Comparison of ENCODE assay signal across 24 cellular contexts in genomic region chr1:8145525-8145924, GRCh38.
DNase-seq lines count a peak whose midpoint lies in the region; ATAC-seq, FAIRE-seq and TF ChIP-seq lines count a peak whose summit lies in the region.
"Had no signal": no experiment of that assay in that cellular context is flagged by ENCODE, and none has a peak within 500 bp of the region (broad histone marks: within the 10 kb centered on the region; RNA-seq: fewer than 3 reads in every experiment).

No MANE protein-coding gene starts in this region.

- no peak overlapping the region for H3K4me3 Mint-ChIP-seq in stimulated activated naive CD8-positive, alpha-beta T cell treated with anti-CD3 and anti-CD28 coated beads, Interleukin-15, Interleukin-2, amounts not matched to agents 100 ng/mL and 50 ng/mL, for 24 hours
- peak overlapping the region; percentile 20 to 47 for H3K4me3 Mint-ChIP-seq in effector memory CD8-positive, alpha-beta T cell
- H3K4me3 Mint-ChIP-seq: activated naive CD8-positive, alpha-beta T cell treated with anti-CD3 and anti-CD28 coated beads, Interleukin-2, amount 50 U/mL, for 24 hours; naive B cell; WTC11 had no signal

- peak; percentile 73 for FAIRE-seq in RCC 7860 (lab: Jason Lieb, UNC)
- FAIRE-seq: keratinocyte had no signal

- ATAC-seq in stimulated activated naive CD8-positive, alpha-beta T cell treated with anti-CD3 and anti-CD28 coated beads, Interleukin-15, Interleukin-2, amounts not matched to agents 100 U/mL and 50 U/mL, for 24 hours: no peak
- peak; percentile 64 for ATAC-seq in effector memory CD8-positive, alpha-beta T cell (replicated peaks)
- ATAC-seq in HG03108 (IDR thresholded peaks at IDR 0.05; ENCODE audit: unreplicated experiment): no peak
- ATAC-seq: activated naive CD8-positive, alpha-beta T cell treated with anti-CD3 and anti-CD28 coated beads, Interleukin-2, amount 50 U/mL, for 24 hours; WTC11 had no signal

- H3K27me3 Mint-ChIP-seq in stimulated activated naive CD8-positive, alpha-beta T cell treated with anti-CD3 and anti-CD28 coated beads, Interleukin-15, Interleukin-2, amounts not matched to agents 100 ng/mL and 50 ng/mL, for 24 hours: peaks cover 14% of the 10 kb centered on the region
- peaks cover 0 to 17% of the 10 kb centered on the region in 2 donors for H3K27me3 Mint-ChIP-seq in effector memory CD8-positive, alpha-beta T cell

- H3K27me3 ChIP-seq in Peyer's patch: no peaks in the 10 kb centered on the region
- H3K27me3 ChIP-seq: cardiac muscle cell had no signal

- no peak overlapping the region for H3K4me3 ChIP-seq in Peyer's patch
- H3K4me3 ChIP-seq: cardiac muscle cell, GM23248 had no signal

- H3K4me1 Mint-ChIP-seq in stimulated activated naive CD8-positive, alpha-beta T cell treated with anti-CD3 and anti-CD28 coated beads, Interleukin-15, Interleukin-2, amounts not matched to agents 100 ng/mL and 50 ng/mL, for 24 hours (ENCODE audit: low read depth): peaks cover 32% of the 10 kb centered on the region
- peaks cover 17 to 18% of the 10 kb centered on the region in 2 donors for H3K4me1 Mint-ChIP-seq in effector memory CD8-positive, alpha-beta T cell (ENCODE audit: low read depth in 2 of 2)
- H3K4me1 Mint-ChIP-seq: naive B cell had no signal

- DNase-seq in stimulated activated naive CD8-positive, alpha-beta T cell treated with anti-CD3 and anti-CD28 coated beads, Interleukin-15, Interleukin-2, amounts not matched to agents 100 U/mL and 50 U/mL, for 24 hours: no peak
- DNase-seq in RCC 7860 (ENCODE audit: low spot score) (peak; percentile 49), NCI-H128 (lab: John Stamatoyannopoulos, UW; ENCODE audit: unreplicated experiment) (no peak), NCI-H2196 (lab: John Stamatoyannopoulos, UW; ENCODE audit: unreplicated experiment) (no peak), Peyer's patch (no peak)
- DNase-seq in effector memory CD8-positive, alpha-beta T cell: no peak
- DNase-seq: ACHN; activated CD8-positive, alpha-beta memory T cell treated with anti-CD3 and anti-CD28 coated beads for 24 hours; activated naive CD8-positive, alpha-beta T cell treated with anti-CD3 and anti-CD28 coated beads, Interleukin-2, amount 50 U/mL, for 24 hours; dermis blood vessel endothelial cell; GM23248; hippocampal formation; Karpas-422; naive B cell; NCI-H1417; NCI-H524; SIG-M5; stimulated activated CD4-positive, alpha-beta T cell treated with anti-CD3 and anti-CD28 coated beads, Interleukin-4, amount 100 ng/mL, for 24 hours had no signal

- H3K36me3 ChIP-seq in Peyer's patch: no peaks in the 10 kb centered on the region
- H3K36me3 ChIP-seq: cardiac muscle cell had no signal

- H3K9me3 Mint-ChIP-seq in stimulated activated naive CD8-positive, alpha-beta T cell treated with anti-CD3 and anti-CD28 coated beads, Interleukin-15, Interleukin-2, amounts not matched to agents 100 ng/mL and 50 ng/mL, for 24 hours: no peaks in the 10 kb centered on the region
- no peaks in the 10 kb centered on the region for H3K9me3 Mint-ChIP-seq in effector memory CD8-positive, alpha-beta T cell
- H3K9me3 Mint-ChIP-seq: activated naive CD8-positive, alpha-beta T cell treated with anti-CD3 and anti-CD28 coated beads, Interleukin-2, amount 50 U/mL, for 24 hours; activated T-helper 2 cell treated with anti-CD3 and anti-CD28 coated beads, Interferon-gamma antibody, Interleukin-2, Interleukin-4, amounts not matched to agents 10 μg/mL and 5 μg/mL and 100 μg/mL, durations not matched to agents 14 hours and 24 hours and 36 hours; naive B cell; WTC11 had no signal

- no peaks in the 10 kb centered on the region for H3K36me3 Mint-ChIP-seq in stimulated activated naive CD8-positive, alpha-beta T cell treated with anti-CD3 and anti-CD28 coated beads, Interleukin-15, Interleukin-2, amounts not matched to agents 100 ng/mL and 50 ng/mL, for 24 hours (ENCODE audit: low read depth)
- no peaks in the 10 kb centered on the region for H3K36me3 Mint-ChIP-seq in effector memory CD8-positive, alpha-beta T cell (ENCODE audit: insufficient read depth)
- H3K36me3 Mint-ChIP-seq: naive B cell, WTC11 had no signal

- peak overlapping the region; percentile 27 for H3K27ac Mint-ChIP-seq in stimulated activated naive CD8-positive, alpha-beta T cell treated with anti-CD3 and anti-CD28 coated beads, Interleukin-15, Interleukin-2, amounts not matched to agents 100 ng/mL and 50 ng/mL, for 24 hours
- H3K27ac Mint-ChIP-seq in effector memory CD8-positive, alpha-beta T cell: peak overlapping the region; percentile 59 to 83
- H3K27ac Mint-ChIP-seq: activated naive CD8-positive, alpha-beta T cell treated with anti-CD3 and anti-CD28 coated beads, Interleukin-2, amount 50 U/mL, for 24 hours had no signal

- H3K9me3 ChIP-seq in Peyer's patch: no peaks in the 10 kb centered on the region

- no peak for TF ChIP-seq CTCF in Peyer's patch (IDR thresholded peaks at IDR 0.05)

- H3K27ac ChIP-seq in Peyer's patch: no peak overlapping the region
- H3K27ac ChIP-seq: cardiac muscle cell, GM23248 had no signal

- TF ChIP-seq POLR2A in Peyer's patch (IDR thresholded peaks at IDR 0.05): no peak

- no peaks in the 10 kb centered on the region for H3K4me1 ChIP-seq in Peyer's patch
